In genomic region chr12:71846322-71846940, GRCh38 we compare ENCODE assay signal across 9 cellular contexts. TPM values are rescaled to one million over a fixed set of nuclear protein-coding genes. Genes with fewer than 3 reads are reported as not detected.
DNase-seq lines count a peak whose midpoint lies in the region; ATAC-seq and TF ChIP-seq lines count a peak whose summit lies in the region.
"Had no signal": no experiment of that assay in that cellular context is flagged by ENCODE, and none has a peak within 500 bp of the region (broad histone marks: within the 10 kb centered on the region; RNA-seq: fewer than 3 reads in every experiment).

No MANE protein-coding gene starts in this region.

- no peaks in the 10 kb centered on the region for H3K36me3 ChIP-seq in testis (ENCODE audit: low read depth, missing control alignments)

- no peaks in the 10 kb centered on the region for H3K27me3 Mint-ChIP-seq in endothelial cell (ENCODE audit: unreplicated experiment)

- TF ChIP-seq POLR2A in testis (IDR thresholded peaks at IDR 0.05), result no peak

- peak; percentile 33 for DNase-seq in Caki2 (ENCODE audit: low read depth)
- peak; percentile 11 for DNase-seq in NOMO-1 treated with dmso at 0.1 percent for 144 hours (lab: John Stamatoyannopoulos, UW; ENCODE audit: unreplicated experiment)
- no peak for DNase-seq in endothelial cell (ENCODE audit: low spot score)
- DNase-seq in pons (ENCODE audit: low spot score), result peak; percentile 38
- DNase-seq in omental fat pad (ENCODE audit: low spot score), result no peak
- no peak for DNase-seq in testis

- H3K4me1 Mint-ChIP-seq in endothelial cell (ENCODE audit: unreplicated experiment), result peaks cover 10% of the 10 kb centered on the region

- peaks cover 12% of the 10 kb centered on the region for H3K36me3 Mint-ChIP-seq in endothelial cell (ENCODE audit: low read depth, unreplicated experiment)

- H3K4me1 ChIP-seq in testis, result no peaks in the 10 kb centered on the region
- H3K4me1 ChIP-seq: SJSA1 had no signal

- H3K27ac ChIP-seq in testis, result no peak overlapping the region
- H3K27ac ChIP-seq: SJSA1 had no signal

- H3K4me3 Mint-ChIP-seq in endothelial cell (ENCODE audit: unreplicated experiment), result no peak overlapping the region

- intact Hi-C loops in testis (cut with DNase I; ENCODE audit: low total_unique reads), result no loop called here

- no peak overlapping the region for H3K4me3 ChIP-seq in testis
- H3K4me3 ChIP-seq: SJSA1 had no signal

- 69 to 83% methylated on average over 3 of the region's 3 CpGs for WGBS in testis, 2 donors

- peak overlapping the region; percentile 16 for H3K27ac Mint-ChIP-seq in endothelial cell (ENCODE audit: unreplicated experiment)

- peak; percentile 54 for ATAC-seq in GM21447 (IDR thresholded peaks at IDR 0.05; ENCODE audit: unreplicated experiment)
- no peak for ATAC-seq in omental fat pad (ENCODE audit: low FRiP score)
- no peak for ATAC-seq in HG02678 (IDR thresholded peaks at IDR 0.05; ENCODE audit: unreplicated experiment)

- in situ Hi-C loops in Caki2 (cut with HindIII; ENCODE audit: low pct_unique_long_range_greater_than_20kb, low sequenced_read_pairs), result no loop called here

- no peaks in the 10 kb centered on the region for H3K9me3 Mint-ChIP-seq in endothelial cell (ENCODE audit: unreplicated experiment)

- H3K27me3 ChIP-seq in testis, result no peaks in the 10 kb centered on the region
- H3K27me3 ChIP-seq: SJSA1 had no signal

- TF ChIP-seq CTCF in endothelial cell (IDR thresholded peaks at IDR 0.05; ENCODE audit: unreplicated experiment) (no peak), omental fat pad (IDR thresholded peaks at IDR 0.05) (no peak), testis (IDR thresholded peaks at IDR 0.05) (peak in 1 of 3 experiments; percentile 46)

- no peaks in the 10 kb centered on the region for H3K9me3 ChIP-seq in testis
- H3K9me3 ChIP-seq: SJSA1 had no signal

RNA-seq across cellular contexts. Expression of gene TBC1D15, which starts 6.9 kb away (rescaled TPM):
- 12.5 and 14.1 TPM in 2 replicates for total RNA-seq in Caki2 (2014; rRNA removed; shearing (Covaris generic); ENCODE audit: low replicate concordance)
- 37.9 TPM for total RNA-seq in endothelial cell (ENCODE audit: unreplicated experiment)
- 10 to 100 TPM; 48.0 to 59.9 (median 58.5) TPM for total RNA-seq in omental fat pad
- 10 to 100 TPM; 42.3 to 44.0 TPM for total RNA-seq in testis
- 52.9 TPM for polyA plus RNA-seq in testis (ENCODE audit: insufficient read depth, low read depth, low replicate concordance)

Comparison
In these comparisons a context has a peak if more than half of its experiments do, and no peak if none do; other contexts are left out.
1. DNase-seq: peak in Caki2 (single experiment), NOMO-1 treated with dmso at 0.1 percent for 144 hours (single experiment) and pons (single experiment); none in endothelial cell (single experiment), omental fat pad (single experiment) and testis (single experiment).